Comparison of ENCODE assay signal across 11 cellular contexts in the genomic region with DNA sequence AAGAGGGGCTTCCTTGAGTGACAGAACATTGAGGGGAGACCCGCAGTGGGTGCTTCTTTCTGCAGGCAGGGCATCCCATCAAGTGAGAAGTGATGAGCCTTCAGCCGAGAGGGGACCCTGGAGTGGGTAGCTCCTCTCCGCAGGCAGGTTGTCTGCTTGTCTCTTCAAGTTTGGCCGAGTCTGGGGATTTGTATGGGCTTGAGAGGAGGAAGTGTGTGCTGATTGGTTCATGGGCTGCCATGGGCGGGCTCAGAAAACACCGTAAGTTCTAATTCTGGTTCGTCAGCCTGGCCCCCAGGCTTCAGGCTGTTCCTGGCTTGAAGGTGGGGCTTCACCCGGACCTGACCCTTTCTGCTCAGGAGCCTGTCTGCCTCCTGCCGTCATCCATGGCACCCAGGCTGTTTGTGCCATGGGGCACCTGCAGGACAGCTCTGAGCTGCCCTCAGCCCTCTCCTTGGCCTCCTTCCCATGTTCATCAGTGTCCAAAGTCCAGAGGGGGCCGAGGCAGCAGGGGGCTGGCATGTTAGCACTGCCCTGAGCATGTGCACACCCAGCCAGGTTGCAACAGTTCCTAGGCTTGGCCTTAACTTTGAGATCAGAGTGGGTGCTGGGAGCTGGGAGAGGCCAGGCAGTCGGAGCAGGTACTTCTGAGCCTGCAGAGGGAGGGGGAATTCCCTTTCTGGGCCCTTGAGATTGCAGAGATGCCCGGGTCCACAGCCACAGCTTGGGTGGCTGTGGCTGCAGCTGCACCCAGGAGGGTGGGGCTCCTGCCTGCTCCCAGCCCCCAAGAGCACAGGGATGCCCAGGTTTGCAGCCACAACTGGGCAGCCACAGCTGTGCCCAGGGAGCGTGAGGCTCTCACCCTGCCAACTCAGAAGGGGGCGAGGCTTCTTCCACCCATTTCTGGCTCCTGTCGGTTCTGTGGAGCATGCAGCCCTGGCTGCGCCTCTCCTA. TPM values are rescaled to one million over a fixed set of nuclear protein-coding genes. Genes with fewer than 3 reads are reported as not detected.
DNase-seq lines count a peak whose midpoint lies in the region; ATAC-seq, FAIRE-seq and TF ChIP-seq lines count a peak whose summit lies in the region.
"Had no signal": no experiment of that assay in that cellular context is flagged by ENCODE, and none has a peak within 500 bp of the region (broad histone marks: within the 10 kb centered on the region; RNA-seq: fewer than 3 reads in every experiment).

No MANE protein-coding gene starts in this region.

- TF ChIP-seq CTCF in heart right ventricle (IDR thresholded peaks at IDR 0.05) (no peak), kidney (IDR thresholded peaks at IDR 0.05; ENCODE audit: borderline replicate concordance, extremely low read depth, insufficient read depth) (no peak), esophagus muscularis mucosa (IDR thresholded peaks at IDR 0.05) (no peak), MCF 10A (IDR thresholded peaks at IDR 0.05; ENCODE audit: unreplicated experiment) (no peak)

- intact Hi-C loops in heart right ventricle (cut with DNase I) (loop anchor here in 2 of 10 donors (10.0 kb wide), 1 partner anchor 183 kb away; a partner anchor contains a TSS), kidney (cut with DNase I) (no loop called here), esophagus muscularis mucosa (cut with DNase I) (no loop called here), MCF 10A (cut with micrococcal nuclease) (no loop called here)

- no peak overlapping the region for H3K27ac Mint-ChIP-seq in MCF 10A (ENCODE audit: low read depth, unreplicated experiment)
- H3K27ac Mint-ChIP-seq: dendritic cell treated with granulocyte-macrophage colony-stimulating factor and Interleukin-4, amounts not matched to agents 40 ng/mL and 50 ng/mL, for 4 days had no signal

- no peaks in the 10 kb centered on the region for H3K9me3 Mint-ChIP-seq in MCF 10A (ENCODE audit: unreplicated experiment)
- H3K9me3 Mint-ChIP-seq: dendritic cell treated with granulocyte-macrophage colony-stimulating factor and Interleukin-4, amounts not matched to agents 40 ng/mL and 50 ng/mL, for 4 days had no signal

- H3K4me1 Mint-ChIP-seq in MCF 10A (ENCODE audit: insufficient read depth, unreplicated experiment): no peaks in the 10 kb centered on the region

- peak overlapping the region; percentile 98 for H3K4me2 ChIP-seq in BLaER1

- DNase-seq in heart right ventricle: no peak
- no peak for DNase-seq in kidney
- DNase-seq in stimulated activated CD4-positive, alpha-beta T cell treated with anti-CD3 and anti-CD28 coated beads, Interleukin-2, amount 100 ng/mL, for 24 hours: no peak
- DNase-seq in esophagus muscularis mucosa (ENCODE audit: extremely low spot score): no peak
- no peak for DNase-seq in MCF 10A (ENCODE audit: unreplicated experiment)
- DNase-seq: activated T-cell treated with anti-CD3 and anti-CD28 coated beads for 4 hours had no signal

- TF ChIP-seq POLR2A in GM19099 (IDR thresholded peaks at IDR 0.05; ENCODE audit: extremely low read depth, insufficient read length, low read depth): peak; percentile 60
- no peak for TF ChIP-seq POLR2A in esophagus muscularis mucosa (IDR thresholded peaks at IDR 0.05; ENCODE audit: low read depth)

- H3K4me3 Mint-ChIP-seq in MCF 10A (ENCODE audit: unreplicated experiment): no peak overlapping the region
- H3K4me3 Mint-ChIP-seq: dendritic cell treated with granulocyte-macrophage colony-stimulating factor and Interleukin-4, amounts not matched to agents 40 ng/mL and 50 ng/mL, for 4 days had no signal

- H3K4me3 ChIP-seq in BLaER1 (peak overlapping the region; percentile 62), heart right ventricle (no peak overlapping the region), kidney (ENCODE audit: low read length in 2 of 2) (no peak overlapping the region), esophagus muscularis mucosa (no peak overlapping the region)
- H3K4me3 ChIP-seq: SJSA1 had no signal

- H3K36me3 Mint-ChIP-seq in MCF 10A (ENCODE audit: insufficient read depth, unreplicated experiment): peaks cover 56% of the 10 kb centered on the region

- CTCF ChIA-PET in MCF 10A (lab: Yijun Ruan, JAX): interaction anchor here (0.6 to 3.4 kb wide), 7 partner anchors 12 to 576 kb away, joined by 3 to 11 read pairs (median 3); no protein-coding TSS in a partner anchor

- H3K27me3 ChIP-seq in BLaER1 (no peaks in the 10 kb centered on the region), heart right ventricle (no peaks in the 10 kb centered on the region), esophagus muscularis mucosa (no peaks in the 10 kb centered on the region)
- H3K27me3 ChIP-seq: SJSA1 had no signal

- BruUV-seq in MCF 10A (replicated peaks; lab: Mats Ljungman, UMichigan): no TSS peak

- H3K27ac ChIP-seq in BLaER1 (peak overlapping the region; percentile 80), heart right ventricle (peak overlapping the region in 1 of 10 donors; percentile 34), kidney (ENCODE audit: low read depth in 2 of 2, low read length in 2 of 2) (peak overlapping the region in 1 of 2 donors; percentile 14), esophagus muscularis mucosa (replicated peaks in 1 of 4) (no peak overlapping the region)
- H3K27ac ChIP-seq: SJSA1 had no signal

- H3K27me3 Mint-ChIP-seq in MCF 10A (ENCODE audit: insufficient read depth, unreplicated experiment): no peaks in the 10 kb centered on the region
- H3K27me3 Mint-ChIP-seq: dendritic cell treated with granulocyte-macrophage colony-stimulating factor and Interleukin-4, amounts not matched to agents 40 ng/mL and 50 ng/mL, for 4 days had no signal

- FAIRE-seq in kidney (lab: Jason Lieb, UNC): no peak

- peaks cover 65% of the 10 kb centered on the region for H3K36me3 ChIP-seq in BLaER1
- H3K36me3 ChIP-seq in heart right ventricle: peaks cover 0 to 91% (median 18%) of the 10 kb centered on the region in 9 donors
- H3K36me3 ChIP-seq in kidney (ENCODE audit: control insufficient read depth in 1 of 2, insufficient read depth in 2 of 2, low read length in 2 of 2): peaks cover 13 to 18% of the 10 kb centered on the region in 2 donors
- H3K36me3 ChIP-seq in esophagus muscularis mucosa: peaks cover 8 to 68% (median 27%) of the 10 kb centered on the region in 4 donors

- H3K4me1 ChIP-seq in BLaER1: peaks cover 42% of the 10 kb centered on the region
- peaks cover 0 to 7% (median 0%) of the 10 kb centered on the region in 9 donors for H3K4me1 ChIP-seq in heart right ventricle
- H3K4me1 ChIP-seq in kidney (ENCODE audit: control insufficient read depth in 1 of 2, insufficient read depth in 1 of 2, low read depth in 1 of 2, low read length in 2 of 2): peaks cover 0 to 3% of the 10 kb centered on the region in 2 donors
- H3K4me1 ChIP-seq in esophagus muscularis mucosa: peaks cover 0 to 2% (median 0%) of the 10 kb centered on the region in 4 donors
- H3K4me1 ChIP-seq: SJSA1 had no signal

- TF ChIP-seq EP300 in esophagus muscularis mucosa (IDR thresholded peaks at IDR 0.05): no peak

- peak overlapping the region; percentile 66 for H3K9ac ChIP-seq in BLaER1
- H3K9ac ChIP-seq in kidney (ENCODE audit: low read length in 2 of 2): no peak overlapping the region

- POLR2A ChIA-PET in MCF 10A (lab: Yijun Ruan, JAX): interaction anchor here (0.8 to 1.2 kb wide), 2 partner anchors 13 to 179 kb away, joined by 3 to 6 read pairs; a partner anchor contains a TSS

- H3K9me3 ChIP-seq in BLaER1: no peaks in the 10 kb centered on the region
- H3K9me3 ChIP-seq in heart right ventricle: no peaks in the 10 kb centered on the region
- H3K9me3 ChIP-seq in kidney (ENCODE audit: control insufficient read depth in 1 of 2, low read length in 2 of 2): no peaks in the 10 kb centered on the region
- H3K9me3 ChIP-seq in esophagus muscularis mucosa: no peaks in the 10 kb centered on the region
- H3K9me3 ChIP-seq: SJSA1 had no signal

- 74 to 82% methylated on average over 16 of the region's 16 CpGs for WGBS in heart right ventricle, 2 donors
- WGBS in esophagus muscularis mucosa: 80% methylated on average over 14 of the region's 16 CpGs

- H4K20me1 ChIP-seq in BLaER1: no peaks in the 10 kb centered on the region

- ATAC-seq in HG03103 (IDR thresholded peaks at IDR 0.05; ENCODE audit: low read depth, unreplicated experiment) (peak; percentile 59), heart right ventricle (peak; percentile 48 to 83 (median 59))

RNA-seq across cellular contexts. Expression of a gene that starts 13.5 kb away (rescaled TPM):
- 10 to 100 TPM in 5 of 10 donors, 1 to 10 TPM in 5; 4.3 to 19.6 (median 10.1) TPM for total RNA-seq in heart right ventricle
- 1 to 10 TPM; 4.1 to 9.9 TPM for polyA plus RNA-seq in heart right ventricle
- 14.3 TPM for total RNA-seq in kidney
- 13.7 TPM for polyA plus RNA-seq in kidney (ENCODE audit: insufficient read depth, low read depth, low replicate concordance)
- 10 to 100 TPM in 1 of 4 donors, 1 to 10 TPM in 3; 4.7 to 11.6 (median 8.5) TPM for total RNA-seq in esophagus muscularis mucosa
- 6.3 and 13.0 TPM in 2 replicates for total RNA-seq in MCF 10A (2022)

RNA-seq across cellular contexts. Expression of a gene that starts 13.8 kb away (rescaled TPM):
- total RNA-seq in heart right ventricle (10 to 100 TPM in 8 of 10 donors, 1 to 10 TPM in 2; 8.0 to 15.1 (median 12.0) TPM), kidney (22.1 TPM), esophagus muscularis mucosa (10 to 100 TPM in 1 of 4 donors, 1 to 10 TPM in 3; 7.6 to 11.6 (median 9.3) TPM), MCF 10A (2022) (17.5 and 21.9 TPM in 2 replicates)
- polyA plus RNA-seq in heart right ventricle (1 to 10 TPM; 2.6 TPM), kidney (ENCODE audit: insufficient read depth, low read depth, low replicate concordance) (7.0 TPM)
